In the genomic region with DNA sequence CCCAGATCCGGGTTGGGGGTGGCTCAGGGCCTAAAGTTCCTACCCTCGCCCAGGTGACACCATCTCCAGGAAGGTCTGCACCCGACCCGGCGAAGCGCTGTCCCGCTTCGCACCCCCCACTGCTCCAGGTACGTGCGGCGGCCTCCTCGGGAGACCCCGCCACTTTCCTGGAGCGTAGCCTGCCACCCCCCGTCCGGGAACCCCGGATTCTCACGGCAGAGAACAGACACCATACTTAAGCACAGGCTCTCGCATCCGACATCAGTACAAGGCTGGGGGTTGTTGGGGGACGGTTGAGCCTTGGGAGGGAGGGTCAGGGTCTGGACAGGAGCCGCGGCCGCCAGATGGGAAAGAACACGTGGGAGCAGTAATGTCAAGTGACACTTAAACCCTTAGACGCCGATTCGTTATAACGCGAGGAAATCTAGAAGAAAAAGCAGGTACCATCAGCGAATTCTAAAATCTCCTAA, we compare ENCODE assay signal across 1 cellular context.
TF ChIP-seq lines count a peak whose summit lies in the region.

No MANE protein-coding gene starts in this region.

TF ChIP-seq in HepG2, 621 proteins besides CTCF, POLR2A, EP300 and RAD21 (continued from another document and continues in another):
- TF ChIP-seq, protein P1, sequence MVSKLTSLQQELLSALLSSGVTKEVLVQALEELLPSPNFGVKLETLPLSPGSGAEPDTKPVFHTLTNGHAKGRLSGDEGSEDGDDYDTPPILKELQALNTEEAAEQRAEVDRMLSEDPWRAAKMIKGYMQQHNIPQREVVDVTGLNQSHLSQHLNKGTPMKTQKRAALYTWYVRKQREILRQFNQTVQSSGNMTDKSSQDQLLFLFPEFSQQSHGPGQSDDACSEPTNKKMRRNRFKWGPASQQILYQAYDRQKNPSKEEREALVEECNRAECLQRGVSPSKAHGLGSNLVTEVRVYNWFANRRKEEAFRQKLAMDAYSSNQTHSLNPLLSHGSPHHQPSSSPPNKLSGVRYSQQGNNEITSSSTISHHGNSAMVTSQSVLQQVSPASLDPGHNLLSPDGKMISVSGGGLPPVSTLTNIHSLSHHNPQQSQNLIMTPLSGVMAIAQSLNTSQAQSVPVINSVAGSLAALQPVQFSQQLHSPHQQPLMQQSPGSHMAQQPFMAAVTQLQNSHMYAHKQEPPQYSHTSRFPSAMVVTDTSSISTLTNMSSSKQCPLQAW (CRISPR knock-in tag; IDR thresholded peaks at IDR 0.05): peak; percentile 44; the same call in 1 of the 2 replicates
- TF ChIP-seq PITX1 (CRISPR knock-in tag; IDR thresholded peaks at IDR 0.05) (peak; percentile 95), ZNF136 (CRISPR knock-in tag; IDR thresholded peaks at IDR 0.05; ENCODE audit: low read depth) (0 out of 2 replicates have a peak, but pooled peaks have one; percentile 21), DNMT3B (CRISPR knock-in tag; conservative IDR thresholded peaks at IDR 0.05) (0 out of 2 replicates have a peak, but pooled peaks have one; percentile 15), ZNF788 (CRISPR knock-in tag; IDR thresholded peaks at IDR 0.05; ENCODE audit: borderline replicate concordance) (peak; percentile 35; the same call in 1 of the 2 replicates), ZNF431 (CRISPR knock-in tag; IDR thresholded peaks at IDR 0.05; ENCODE audit: borderline replicate concordance, low read depth) (peak; percentile 13; the same call in 1 of the 2 replicates), HNRNPL (IDR thresholded peaks at IDR 0.05; ENCODE audit: low read depth, low read length) (0 out of 2 replicates have a peak, but pooled peaks have one; percentile 23), ZNF749 (CRISPR knock-in tag; IDR thresholded peaks at IDR 0.05; ENCODE audit: borderline replicate concordance) (0 out of 2 replicates have a peak, but pooled peaks have one; percentile 26), ZNF232 (CRISPR knock-in tag; IDR thresholded peaks at IDR 0.05; ENCODE audit: borderline replicate concordance) (peak; percentile 26; the same call in 1 of the 2 replicates), SALL2 (CRISPR knock-in tag; IDR thresholded peaks at IDR 0.05) (peak; percentile 64; the same call in 1 of the 2 replicates), ETV5 (CRISPR knock-in tag; IDR thresholded peaks at IDR 0.05; ENCODE audit: borderline replicate concordance) (0 out of 2 replicates have a peak, but pooled peaks have one; percentile 2), ZNF503 (CRISPR knock-in tag; IDR thresholded peaks at IDR 0.05) (no peak; the same call in 1 of the 2 replicates), ZNF691 (CRISPR knock-in tag; IDR thresholded peaks at IDR 0.05; ENCODE audit: borderline replicate concordance, low read depth) (peak; percentile 71; the same call in 1 of the 2 replicates), ZSCAN21 (CRISPR knock-in tag; IDR thresholded peaks at IDR 0.05; ENCODE audit: borderline replicate concordance) (peak; percentile 17; the same call in 1 of the 2 replicates), THYN1 (CRISPR knock-in tag; IDR thresholded peaks at IDR 0.05; ENCODE audit: borderline replicate concordance, low read depth) (no peak), POGK (CRISPR knock-in tag; conservative IDR thresholded peaks at IDR 0.05) (peak; percentile 33; the same call in 1 of the 2 replicates), ZNF687 (CRISPR knock-in tag; IDR thresholded peaks at IDR 0.05) (peak; percentile 97), KMT2A (CRISPR knock-in tag; IDR thresholded peaks at IDR 0.05) (no peak; the same call in 1 of the 2 replicates), SAP130 (CRISPR knock-in tag; IDR thresholded peaks at IDR 0.05; ENCODE audit: low read depth) (peak; percentile 81), IRX3 (CRISPR knock-in tag; IDR thresholded peaks at IDR 0.05; ENCODE audit: borderline replicate concordance, low read depth) (no peak), REXO4 (CRISPR knock-in tag; IDR thresholded peaks at IDR 0.05; ENCODE audit: borderline replicate concordance) (no peak), ZNF446 (CRISPR knock-in tag; IDR thresholded peaks at IDR 0.05) (peak; percentile 83; the same call in 1 of the 2 replicates), TFDP1 (CRISPR knock-in tag; IDR thresholded peaks at IDR 0.05; ENCODE audit: borderline replicate concordance) (peak; percentile 53), ZNF142 (CRISPR knock-in tag; IDR thresholded peaks at IDR 0.05) (0 out of 2 replicates have a peak, but pooled peaks have one; percentile 64), ZNF704 (CRISPR knock-in tag; IDR thresholded peaks at IDR 0.05; ENCODE audit: borderline replicate concordance) (0 out of 2 replicates have a peak, but pooled peaks have one; percentile 10), POLR2AphosphoS5 (IDR thresholded peaks at IDR 0.05; ENCODE audit: low read depth, low read length) (peak; percentile 73), ZNF12 (CRISPR knock-in tag; IDR thresholded peaks at IDR 0.05) (0 out of 2 replicates have a peak, but pooled peaks have one; percentile 20)
- TF ChIP-seq, protein P2, sequence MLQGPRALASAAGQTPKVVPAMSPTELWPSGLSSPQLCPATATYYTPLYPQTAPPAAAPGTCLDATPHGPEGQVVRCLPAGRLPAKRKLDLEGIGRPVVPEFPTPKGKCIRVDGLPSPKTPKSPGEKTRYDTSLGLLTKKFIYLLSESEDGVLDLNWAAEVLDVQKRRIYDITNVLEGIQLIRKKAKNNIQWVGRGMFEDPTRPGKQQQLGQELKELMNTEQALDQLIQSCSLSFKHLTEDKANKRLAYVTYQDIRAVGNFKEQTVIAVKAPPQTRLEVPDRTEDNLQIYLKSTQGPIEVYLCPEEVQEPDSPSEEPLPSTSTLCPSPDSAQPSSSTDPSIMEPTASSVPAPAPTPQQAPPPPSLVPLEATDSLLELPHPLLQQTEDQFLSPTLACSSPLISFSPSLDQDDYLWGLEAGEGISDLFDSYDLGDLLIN (CRISPR knock-in tag; IDR thresholded peaks at IDR 0.05; ENCODE audit: borderline replicate concordance): 0 out of 2 replicates have a peak, but pooled peaks have one; percentile 41
